In genomic region chr20:3209023-3209945, GRCh38 we compare ENCODE assay signal across 7 cellular contexts. TPM values are rescaled to one million over a fixed set of nuclear protein-coding genes. Genes with fewer than 3 reads are reported as not detected.
DNase-seq lines count a peak whose midpoint lies in the region; ATAC-seq and TF ChIP-seq lines count a peak whose summit lies in the region.

Gene ITPA (plus strand): TSS chr20:3209498. CDS start chr20:3209552, 54 bp downstream.

- peak within 1 kb of the TSS; percentile 46; the same call in 1 of the 2 replicates for H2BK20ac ChIP-seq in IMR-90 (ENCODE audit: low read depth, low read length)

- peaks cover 47% of the 10 kb centered on the region for H3K79me2 ChIP-seq in SU-DHL-6 (ENCODE audit: insufficient read depth, low read length)

- DNase-seq in IMR-90 (peak; percentile 20), amniotic epithelial cell (ENCODE audit: low read depth) (peak; percentile 34), left ventricle myocardium superior (peak; percentile 62), prostate gland (ENCODE audit: low spot score) (peak; percentile 30), aorta (peak; percentile 65 to 83)

- H3K23ac ChIP-seq in IMR-90 (ENCODE audit: low read depth, low read length): peak within 1 kb of the TSS; percentile 99

- H3K9ac ChIP-seq in IMR-90 (ENCODE audit: low read depth, low read length) (peak within 1 kb of the TSS; percentile 94), SU-DHL-6 (ENCODE audit: low read length) (peak within 1 kb of the TSS; percentile 96)

- no peaks in the 10 kb centered on the region for H3K9me2 ChIP-seq in SU-DHL-6 (replicated peaks; ENCODE audit: insufficient read depth, low read length)

- peaks cover 15% of the 10 kb centered on the region for H3K9me1 ChIP-seq in IMR-90 (ENCODE audit: insufficient read depth, low read length)

- H4K8ac ChIP-seq in IMR-90 (ENCODE audit: low read depth in 2 of 2, low read length in 2 of 2): peak within 1 kb of the TSS; percentile 99 to 100

- H2BK5ac ChIP-seq in IMR-90 (ENCODE audit: low read depth, low read length, poor library complexity, severe bottlenecking): peak within 1 kb of the TSS; percentile 90

- CTCF ChIA-PET in IMR-90 (lab: Yijun Ruan, JAX): interaction anchor here (1.4 to 1.5 kb wide), 2 partner anchors 10 to 156 kb away, joined by 3 to 5 read pairs; no protein-coding TSS in a partner anchor

- peak within 1 kb of the TSS; percentile 99 for H3K4ac ChIP-seq in IMR-90 (ENCODE audit: low read depth, low read length)

- H4K5ac ChIP-seq in IMR-90 (ENCODE audit: low read depth, low read length): peak within 1 kb of the TSS; percentile 99

- H3K79me1 ChIP-seq in IMR-90 (ENCODE audit: low read depth in 1 of 2, low read length in 2 of 2): peaks cover 20 to 72% of the 10 kb centered on the region in 2 experiments; a peak in 3 of 4 replicates

- H2AFZ ChIP-seq in IMR-90 (replicated peaks; ENCODE audit: low read length, poor library complexity) (peak within 1 kb of the TSS; percentile 100), SU-DHL-6 (ENCODE audit: low read depth, low read length, severe bottlenecking) (peak within 1 kb of the TSS; percentile 83)

- H4K20me1 ChIP-seq in IMR-90 (ENCODE audit: insufficient read depth, low read length) (no peaks in the 10 kb centered on the region), SU-DHL-6 (ENCODE audit: low read depth, low read length) (no peaks in the 10 kb centered on the region)

- H3K36me3 ChIP-seq in IMR-90 (ENCODE audit: control insufficient read depth, insufficient read depth, low read length) (peaks cover 7% of the 10 kb centered on the region), SU-DHL-6 (ENCODE audit: low read length) (no peaks in the 10 kb centered on the region), prostate gland (no peaks in the 10 kb centered on the region), aorta (ENCODE audit: control insufficient read depth in 1 of 2, insufficient read depth in 2 of 2, low read length in 1 of 2) (peaks cover 0 to 2% of the 10 kb centered on the region in 2 donors)

- intact Hi-C loops in IMR-90 (cut with micrococcal nuclease): no loop called here
- intact Hi-C loops in left ventricle myocardium superior (cut with micrococcal nuclease): no loop called here
- intact Hi-C loops in prostate gland (cut with DNase I): no loop called here
- intact Hi-C loops in aorta (cut with DNase I): loop anchor here in 1 of 2 donors (10.0 kb wide), 1 partner anchor 164 kb away; the partner anchor contains the start of genes GNRH2 and MRPS26

- peak within 1 kb of the TSS; percentile 76 for H3K18ac ChIP-seq in IMR-90 (ENCODE audit: low read depth, low read length)

- 0% methylated on average over 32 of the region's 55 CpGs; no CpG with 5 or more reads in 1 of the 2 experiments for WGBS in IMR-90 (ENCODE audit: extremely low coverage in 2 of 2, insufficient read length in 1 of 2), 2 experiments
- under 1% methylated on average over 48 of the region's 55 CpGs for WGBS in prostate gland
- 0% methylated on average over 50 to 55 of the region's 55 CpGs for WGBS in aorta, 2 donors

- H3F3A ChIP-seq in SU-DHL-6 (ENCODE audit: insufficient read depth): peaks cover 3% of the 10 kb centered on the region; the same call in 1 of the 2 replicates

- H2AK9ac ChIP-seq in IMR-90 (replicated peaks; ENCODE audit: low read depth, low read length, poor library complexity): peak within 1 kb of the TSS; percentile 99

- TF ChIP-seq RAD21 in IMR-90 (IDR thresholded peaks at IDR 0.05; ENCODE audit: low read length): no peak

- TF ChIP-seq CTCF in GM12875 (IDR thresholded peaks at IDR 0.05; ENCODE audit: borderline replicate concordance, insufficient read depth, low read depth, low read length): no peak
- no peak for TF ChIP-seq CTCF in IMR-90 (conservative IDR thresholded peaks at IDR 0.05; ENCODE audit: low read depth, low read length)
- TF ChIP-seq CTCF in SU-DHL-6 (IDR thresholded peaks at IDR 0.05; ENCODE audit: insufficient read depth, low read length, poor library complexity, severe bottlenecking): no peak
- TF ChIP-seq CTCF in prostate gland (IDR thresholded peaks at IDR 0.05): peak in 1 of 4 experiments; percentile 7

- ATAC-seq in IMR-90 (ENCODE audit: low read depth): peak; percentile 74
- peak; percentile 58 for ATAC-seq in left ventricle myocardium superior
- peak; percentile 72 for ATAC-seq in aorta (ENCODE audit: low FRiP score)

- H4K91ac ChIP-seq in IMR-90 (ENCODE audit: insufficient read depth, low read depth, low read length): peak within 1 kb of the TSS; percentile 98

- H3K4me2 ChIP-seq in IMR-90 (ENCODE audit: low read depth, low read length) (peak within 1 kb of the TSS; percentile 97), SU-DHL-6 (ENCODE audit: low read depth, low read length, poor library complexity, severe bottlenecking) (peak within 1 kb of the TSS; percentile 85)

- BruUV-seq in IMR-90 (replicated peaks; lab: Mats Ljungman, UMichigan): no TSS peak

- H3K27me3 ChIP-seq in IMR-90 (ENCODE audit: control insufficient read depth, insufficient read depth, low read length): no peaks in the 10 kb centered on the region
- H3K27me3 ChIP-seq in SU-DHL-6 (ENCODE audit: low read length): no peaks in the 10 kb centered on the region
- H3K27me3 ChIP-seq in prostate gland (replicated peaks; ENCODE audit: insufficient read depth): no peaks in the 10 kb centered on the region
- H3K27me3 ChIP-seq in aorta (ENCODE audit: control insufficient read depth in 1 of 2, insufficient read depth in 2 of 2, low read length in 1 of 2): no peaks in the 10 kb centered on the region

- dilution Hi-C loops in IMR-90 (cut with HindIII; ENCODE audit: low sequenced_read_pairs, unreplicated experiment): no loop called here

- H2BK15ac ChIP-seq in IMR-90 (ENCODE audit: low read depth, low read length): peak within 1 kb of the TSS; percentile 79; the same call in 1 of the 3 replicates

- peak within 1 kb of the TSS; percentile 93 for H3K56ac ChIP-seq in IMR-90 (ENCODE audit: extremely low read depth, insufficient read depth, low read length)

- H3K14ac ChIP-seq in IMR-90 (replicated peaks; ENCODE audit: low read depth, low read length): peak within 1 kb of the TSS; percentile 99

- in situ Hi-C loops in IMR-90 (cut with MboI; ENCODE audit: low sequenced_read_pairs): no loop called here

- peak within 1 kb of the TSS; percentile 90 for H2AK5ac ChIP-seq in IMR-90 (ENCODE audit: low read depth, low read length)

- H3K9me3 ChIP-seq in IMR-90 (ENCODE audit: control insufficient read depth, insufficient read depth, low read length) (no peaks in the 10 kb centered on the region), SU-DHL-6 (ENCODE audit: insufficient read depth, low read length) (no peaks in the 10 kb centered on the region), prostate gland (no peaks in the 10 kb centered on the region), aorta (ENCODE audit: control insufficient read depth, low read length) (no peaks in the 10 kb centered on the region)

- peak within 1 kb of the TSS; percentile 92 for H3K27ac ChIP-seq in IMR-90 (ENCODE audit: insufficient read depth, low read length)
- peak within 1 kb of the TSS; percentile 67 for H3K27ac ChIP-seq in SU-DHL-6 (ENCODE audit: low read depth, low read length)
- H3K27ac ChIP-seq in prostate gland: peak within 1 kb of the TSS; percentile 64 to 81
- peak within 1 kb of the TSS in 1 of 2 donors; percentile 11 for H3K27ac ChIP-seq in aorta (ENCODE audit: low read depth in 1 of 2, low read length in 2 of 2)

- POLR2A ChIA-PET in IMR-90 (lab: Charles Lee; ENCODE audit: unreplicated experiment): interaction anchor here (0.6 kb wide), 1 partner anchor 286 kb away, joined by 3 read pairs; no protein-coding TSS in a partner anchor

- H3K4me1 ChIP-seq in IMR-90 (ENCODE audit: control insufficient read depth, insufficient read depth, low read length) (peaks cover 5% of the 10 kb centered on the region), prostate gland (replicated peaks) (peaks cover 5% of the 10 kb centered on the region), aorta (ENCODE audit: control insufficient read depth in 1 of 2, insufficient read depth in 2 of 2, low read length in 2 of 2) (no peaks in the 10 kb centered on the region)

- H2BK120ac ChIP-seq in IMR-90 (ENCODE audit: low read depth, low read length): peak within 1 kb of the TSS; percentile 86

- H3K4me3 ChIP-seq in GM12875 (ENCODE audit: low read depth, low read length) (peak within 1 kb of the TSS; percentile 71), IMR-90 (ENCODE audit: insufficient read depth, low read depth, low read length) (peak within 1 kb of the TSS; percentile 86), SU-DHL-6 (ENCODE audit: insufficient read depth, low read length, poor library complexity, severe bottlenecking) (peak within 1 kb of the TSS; percentile 95), prostate gland (peak within 1 kb of the TSS; percentile 84 to 85), aorta (ENCODE audit: low read length in 2 of 2) (peak within 1 kb of the TSS; percentile 52 to 59)

- TF ChIP-seq POLR2A in IMR-90 (IDR thresholded peaks at IDR 0.05; ENCODE audit: low read depth, low read length) (0 out of 2 replicates have a peak, but pooled peaks have one; percentile 26), prostate gland (IDR thresholded peaks at IDR 0.05) (no peak)

TF ChIP-seq in IMR-90, 13 proteins besides CTCF, POLR2A, EP300 and RAD21:
- TF ChIP-seq MXI1 (IDR thresholded peaks at IDR 0.05; ENCODE audit: borderline replicate concordance, low read depth, low read length): peak; percentile 96
- TF ChIP-seq RCOR1 (IDR thresholded peaks at IDR 0.05; ENCODE audit: insufficient replicate concordance, low read length): no peak
- peak; percentile 24; the same call in 1 of the 2 replicates for TF ChIP-seq MAZ (IDR thresholded peaks at IDR 0.05; ENCODE audit: borderline replicate concordance, low read depth, low read length)
- peak; percentile 30; the same call in 1 of the 2 replicates for TF ChIP-seq USF2 (IDR thresholded peaks at IDR 0.05; ENCODE audit: low read depth, low read length)
- TF ChIP-seq RFX5 (IDR thresholded peaks at IDR 0.05; ENCODE audit: low read depth, low read length): no peak
- TF ChIP-seq BHLHE40 (IDR thresholded peaks at IDR 0.05; ENCODE audit: low read depth, low read length): no peak

RNA-seq across cellular contexts. Expression of gene ITPA, which starts in this region (rescaled TPM):
- total RNA-seq in IMR-90 (2012; rRNA removed) (28.6 and 32.4 TPM in 2 replicates), left ventricle myocardium superior (17.2 TPM), prostate gland (10 to 100 TPM; 43.9 to 48.0 TPM), aorta (10 to 100 TPM; 25.9 to 31.1 TPM)
- polyA plus RNA-seq in IMR-90 (2012; rRNA removed) (49.0 and 52.6 TPM in 2 replicates), aorta (10 to 100 TPM; 26.7 to 72.4 TPM)
- 54.1 and 68.7 TPM in 2 replicates for polyA plus RNA-seq in IMR-90 (2012; cell fraction: cytosol; rRNA removed)
- 51.4 and 69.9 TPM in 2 replicates for polyA plus RNA-seq in IMR-90 (2012; cell fraction: nucleus; rRNA removed; ENCODE audit: low replicate concordance)

Comparison
In these comparisons a context has a peak if more than half of its experiments do, and no peak if none do; other contexts are left out.
1. DNase-seq: peak in every context shown above with its lines; median percentile 74 in aorta; 62 in left ventricle myocardium superior; 34 in amniotic epithelial cell; 30 in prostate gland; 20 in IMR-90.